Comparison of ENCODE assay signal across 16 cellular contexts in the genomic region with DNA sequence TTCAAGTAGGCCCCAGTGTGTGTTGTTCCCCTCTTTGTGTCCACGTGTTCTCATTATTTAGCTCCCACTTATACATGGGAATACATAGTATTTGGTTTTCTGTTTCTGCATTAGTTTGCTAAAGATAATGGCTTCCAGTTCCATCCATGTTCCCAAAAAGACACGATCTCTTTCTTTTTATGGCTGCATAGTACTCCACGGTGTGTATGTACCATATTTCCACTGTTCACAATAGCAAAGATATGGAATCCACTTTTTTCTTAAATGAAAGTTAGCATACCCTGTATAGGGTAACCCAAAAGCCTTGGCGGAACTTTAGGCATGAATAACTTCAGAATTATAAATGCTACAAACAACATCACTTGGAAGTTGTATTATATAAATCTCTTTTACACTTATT.
A peak's percentile ranks its signal among the peaks of the same experiment; 100 is the strongest.
DNase-seq lines count a peak whose midpoint lies in the region; ATAC-seq, FAIRE-seq and TF ChIP-seq lines count a peak whose summit lies in the region.
"Had no signal": no experiment of that assay in that cellular context is flagged by ENCODE, and none has a peak within 500 bp of the region (broad histone marks: within the 10 kb centered on the region; RNA-seq: fewer than 3 reads in every experiment).

No MANE protein-coding gene starts in this region.

- no peaks in the 10 kb centered on the region; a peak in 1 of 4 replicates for H3K79me1 ChIP-seq in IMR-90 (ENCODE audit: low read depth in 1 of 2, low read length in 2 of 2)

- no peaks in the 10 kb centered on the region for H3K79me2 ChIP-seq in neural progenitor cell (ENCODE audit: low read depth)

- H3K4me1 Mint-ChIP-seq in CD8-positive, alpha-beta memory T cell = peaks cover 0 to 18% (median 4%) of the 10 kb centered on the region in 3 donors
- peaks cover 19% of the 10 kb centered on the region for H3K4me1 Mint-ChIP-seq in neural progenitor cell

- in situ Hi-C loops in IMR-90 (cut with MboI; ENCODE audit: low sequenced_read_pairs) = no loop called here

- H2BK5ac ChIP-seq in IMR-90 (ENCODE audit: low read depth, low read length, poor library complexity, severe bottlenecking) = no peak overlapping the region

- ATAC-seq in IMR-90 (ENCODE audit: low read depth) = no peak
- no peak for ATAC-seq in RWPE2 (ENCODE audit: low read depth)
- ATAC-seq in HG03159 (IDR thresholded peaks at IDR 0.05; ENCODE audit: unreplicated experiment) = no peak
- ATAC-seq: GM23338, HCT116 had no signal

- H3K27ac Mint-ChIP-seq in CD8-positive, alpha-beta memory T cell = no peak overlapping the region
- H3K27ac Mint-ChIP-seq in neural progenitor cell = no peak overlapping the region
- H3K27ac Mint-ChIP-seq: CD4-positive, alpha-beta T cell; GM23338 had no signal

- no peak overlapping the region for H4K8ac ChIP-seq in IMR-90 (ENCODE audit: low read depth in 2 of 2, low read length in 2 of 2)

- TF ChIP-seq POLR2A in IMR-90 (IDR thresholded peaks at IDR 0.05; ENCODE audit: low read depth, low read length) (no peak), H54 (IDR thresholded peaks at IDR 0.05; ENCODE audit: low read depth, low read length) (no peak)

- no peaks in the 10 kb centered on the region for H3K9me3 ChIP-seq in CD8-positive, alpha-beta memory T cell (ENCODE audit: low read length)
- peaks cover 2% of the 10 kb centered on the region; the same call in 1 of the 2 replicates for H3K9me3 ChIP-seq in IMR-90 (ENCODE audit: control insufficient read depth, insufficient read depth, low read length)
- peaks cover 3% of the 10 kb centered on the region for H3K9me3 ChIP-seq in RWPE2 (ENCODE audit: severe bottlenecking)
- no peaks in the 10 kb centered on the region for H3K9me3 ChIP-seq in neural progenitor cell (ENCODE audit: low read depth)

- H3K18ac ChIP-seq in IMR-90 (ENCODE audit: low read depth, low read length) = no peak overlapping the region

- H3K23ac ChIP-seq in IMR-90 (ENCODE audit: low read depth, low read length) = no peak overlapping the region

- H2BK20ac ChIP-seq in IMR-90 (ENCODE audit: low read depth, low read length) = peak overlapping the region; percentile 12; the same call in 1 of the 2 replicates

- H4K20me1 ChIP-seq in IMR-90 (ENCODE audit: insufficient read depth, low read length) (no peaks in the 10 kb centered on the region; the same call in 1 of the 2 replicates), neural progenitor cell (ENCODE audit: low read depth) (no peaks in the 10 kb centered on the region)

- no peak overlapping the region for H3K56ac ChIP-seq in IMR-90 (ENCODE audit: extremely low read depth, insufficient read depth, low read length)

- no peak overlapping the region for H2AFZ ChIP-seq in IMR-90 (replicated peaks; ENCODE audit: low read length, poor library complexity)
- H2AFZ ChIP-seq in neural progenitor cell (replicated peaks) = no peak overlapping the region
- H2AFZ ChIP-seq: GM23338 had no signal

- intact Hi-C loops in IMR-90 (cut with micrococcal nuclease) = loop anchor here (10.0 kb wide), 1 partner anchor 1086 kb away; no protein-coding TSS in a partner anchor

- no TSS peak for BruUV-seq in IMR-90 (replicated peaks; lab: Mats Ljungman, UMichigan)

- dilution Hi-C loops in IMR-90 (cut with HindIII; ENCODE audit: low sequenced_read_pairs, unreplicated experiment) = no loop called here

- no peaks in the 10 kb centered on the region for H3K36me3 ChIP-seq in CD8-positive, alpha-beta memory T cell (ENCODE audit: insufficient read depth, low read length)
- no peaks in the 10 kb centered on the region for H3K36me3 ChIP-seq in IMR-90 (ENCODE audit: control insufficient read depth, insufficient read depth, low read length)
- no peaks in the 10 kb centered on the region for H3K36me3 ChIP-seq in RWPE2 (ENCODE audit: low read depth)
- H3K36me3 ChIP-seq in neural progenitor cell = no peaks in the 10 kb centered on the region

- no peak overlapping the region for H2AK9ac ChIP-seq in IMR-90 (replicated peaks; ENCODE audit: low read depth, low read length, poor library complexity)

- H2AK5ac ChIP-seq in IMR-90 (ENCODE audit: low read depth, low read length) = 0 out of 2 replicates have a peak overlapping the region, but pooled peaks have one; percentile 10

- no peak overlapping the region for H3K4me2 ChIP-seq in IMR-90 (ENCODE audit: low read depth, low read length)
- no peak overlapping the region for H3K4me2 ChIP-seq in neural progenitor cell
- H3K4me2 ChIP-seq: GM23338 had no signal

- H3K36me3 Mint-ChIP-seq in CD8-positive, alpha-beta memory T cell = peaks cover 0 to 5% (median 0%) of the 10 kb centered on the region in 3 donors
- no peaks in the 10 kb centered on the region for H3K36me3 Mint-ChIP-seq in neural progenitor cell

- H3K4me3 Mint-ChIP-seq in CD8-positive, alpha-beta memory T cell = no peak overlapping the region
- peak overlapping the region; percentile 9 for H3K4me3 Mint-ChIP-seq in neural progenitor cell
- H3K4me3 Mint-ChIP-seq: CD4-positive, alpha-beta T cell; GM23338 had no signal

- H4K5ac ChIP-seq in IMR-90 (ENCODE audit: low read depth, low read length) = no peak overlapping the region

- H3K4ac ChIP-seq in IMR-90 (ENCODE audit: low read depth, low read length) = no peak overlapping the region

- no peak overlapping the region for H2BK120ac ChIP-seq in IMR-90 (ENCODE audit: low read depth, low read length)

- no peak for DNase-seq in CD8-positive, alpha-beta memory T cell
- DNase-seq in IMR-90 = no peak
- DNase-seq in RWPE2 (ENCODE audit: low spot score) = no peak
- DNase-seq in neural progenitor cell (ENCODE audit: low spot score) = no peak
- DNase-seq in H54 (ENCODE audit: insufficient read length, low spot score) = no peak
- DNase-seq in NCI-H774 (lab: John Stamatoyannopoulos, UW) = no peak
- DNase-seq: AML-193; CD4-positive, alpha-beta T cell; DMS153; DMS79; GDM1; H7 had no signal

- H3K27me3 ChIP-seq in CD8-positive, alpha-beta memory T cell (ENCODE audit: insufficient read depth, low read length, poor library complexity, severe bottlenecking) = no peaks in the 10 kb centered on the region
- H3K27me3 ChIP-seq in IMR-90 (ENCODE audit: control insufficient read depth, insufficient read depth, low read length) (no peaks in the 10 kb centered on the region), RWPE2 (ENCODE audit: insufficient read depth, poor library complexity, severe bottlenecking) (no peaks in the 10 kb centered on the region), neural progenitor cell (no peaks in the 10 kb centered on the region)

- no peak overlapping the region for H3K9ac ChIP-seq in IMR-90 (ENCODE audit: low read depth, low read length)
- H3K9ac ChIP-seq in neural progenitor cell = no peak overlapping the region

- H3K27me3 Mint-ChIP-seq in CD8-positive, alpha-beta memory T cell = peaks cover 5 to 7% of the 10 kb centered on the region in 2 donors
- peaks cover 10% of the 10 kb centered on the region for H3K27me3 Mint-ChIP-seq in neural progenitor cell (ENCODE audit: insufficient read depth, low read depth)

- no peaks in the 10 kb centered on the region for H3K9me3 Mint-ChIP-seq in CD8-positive, alpha-beta memory T cell
- peaks cover 6% of the 10 kb centered on the region for H3K9me3 Mint-ChIP-seq in neural progenitor cell
- H3K9me3 Mint-ChIP-seq: CD4-positive, alpha-beta T cell had no signal

- TF ChIP-seq CTCF in IMR-90 (conservative IDR thresholded peaks at IDR 0.05; ENCODE audit: low read depth, low read length) (no peak), RWPE2 (IDR thresholded peaks at IDR 0.05; ENCODE audit: poor library complexity, severe bottlenecking) (no peak), neural progenitor cell (IDR thresholded peaks at IDR 0.05) (no peak)

- 0 out of 2 replicates have a peak, but pooled peaks cover 3% of the 10 kb centered on the region for H3K9me1 ChIP-seq in IMR-90 (ENCODE audit: insufficient read depth, low read length)

- H3K27ac ChIP-seq in CD8-positive, alpha-beta memory T cell (ENCODE audit: low read depth, low read length) = peak overlapping the region; percentile 11
- H3K27ac ChIP-seq in IMR-90 (ENCODE audit: insufficient read depth, low read length) = no peak overlapping the region
- H3K27ac ChIP-seq in RWPE2 (ENCODE audit: poor library complexity, severe bottlenecking) = peak overlapping the region; percentile 91
- H3K27ac ChIP-seq in neural progenitor cell = no peak overlapping the region
- H3K27ac ChIP-seq: C4-2B had no signal

- peaks cover 7% of the 10 kb centered on the region for H3K4me1 ChIP-seq in CD8-positive, alpha-beta memory T cell (ENCODE audit: insufficient read depth, low read length)
- H3K4me1 ChIP-seq in IMR-90 (ENCODE audit: control insufficient read depth, insufficient read depth, low read length) = peaks cover 17% of the 10 kb centered on the region
- peaks cover 18% of the 10 kb centered on the region for H3K4me1 ChIP-seq in RWPE2 (ENCODE audit: insufficient read depth, poor library complexity, severe bottlenecking)
- H3K4me1 ChIP-seq in neural progenitor cell = peaks cover 9% of the 10 kb centered on the region

- H2BK15ac ChIP-seq in IMR-90 (ENCODE audit: low read depth, low read length) = 0 out of 3 replicates have a peak overlapping the region, but pooled peaks have one; percentile 33

- FAIRE-seq in H54 (lab: Jason Lieb, UNC) = no peak

- peaks cover 5% of the 10 kb centered on the region for H3F3A ChIP-seq in neural progenitor cell (ENCODE audit: low read depth)

- CTCF ChIA-PET in CD8-positive, alpha-beta memory T cell (lab: Charles Lee) = interaction anchor here (0.9 kb wide), 1 partner anchor 20 kb away, joined by 3 read pairs; no protein-coding TSS in a partner anchor
- CTCF ChIA-PET in IMR-90 (lab: Yijun Ruan, JAX) = no interaction called here

- POLR2A ChIA-PET in CD8-positive, alpha-beta memory T cell (lab: Charles Lee) = no interaction called here
- POLR2A ChIA-PET in IMR-90 (lab: Charles Lee; ENCODE audit: unreplicated experiment) = no interaction called here

- WGBS in IMR-90 (ENCODE audit: extremely low coverage in 2 of 2, insufficient read length in 1 of 2), 2 experiments = no CpG with 5 or more reads among the region's 4 CpGs

- H4K91ac ChIP-seq in IMR-90 (ENCODE audit: insufficient read depth, low read depth, low read length) = no peak overlapping the region

- TF ChIP-seq RAD21 in IMR-90 (IDR thresholded peaks at IDR 0.05; ENCODE audit: low read length) = no peak

- H3K14ac ChIP-seq in IMR-90 (replicated peaks; ENCODE audit: low read depth, low read length) = no peak overlapping the region

- H3K4me3 ChIP-seq in CD8-positive, alpha-beta memory T cell (ENCODE audit: low read length) = no peak overlapping the region
- H3K4me3 ChIP-seq in IMR-90 (ENCODE audit: insufficient read depth, low read depth, low read length) (no peak overlapping the region), RWPE2 (ENCODE audit: severe bottlenecking) (no peak overlapping the region), neural progenitor cell (no peak overlapping the region)
- H3K4me3 ChIP-seq: GM23338 had no signal

TF ChIP-seq in IMR-90, 13 proteins besides CTCF, POLR2A, EP300 and RAD21 (continues in another document):
- TF ChIP-seq RCOR1 (IDR thresholded peaks at IDR 0.05; ENCODE audit: insufficient replicate concordance, low read length) (no peak), CEBPB (IDR thresholded peaks at IDR 0.05; ENCODE audit: low read depth, low read length) (no peak)

Comparison
In these comparisons a context has a peak if more than half of its experiments do, and no peak if none do; other contexts are left out.
1. H3K27ac ChIP-seq: peak in CD8-positive, alpha-beta memory T cell (single experiment) and RWPE2 (single experiment); none in IMR-90 (single experiment) and neural progenitor cell (single experiment).